Comparison of ENCODE assay signal across 14 cellular contexts in the genomic region with DNA sequence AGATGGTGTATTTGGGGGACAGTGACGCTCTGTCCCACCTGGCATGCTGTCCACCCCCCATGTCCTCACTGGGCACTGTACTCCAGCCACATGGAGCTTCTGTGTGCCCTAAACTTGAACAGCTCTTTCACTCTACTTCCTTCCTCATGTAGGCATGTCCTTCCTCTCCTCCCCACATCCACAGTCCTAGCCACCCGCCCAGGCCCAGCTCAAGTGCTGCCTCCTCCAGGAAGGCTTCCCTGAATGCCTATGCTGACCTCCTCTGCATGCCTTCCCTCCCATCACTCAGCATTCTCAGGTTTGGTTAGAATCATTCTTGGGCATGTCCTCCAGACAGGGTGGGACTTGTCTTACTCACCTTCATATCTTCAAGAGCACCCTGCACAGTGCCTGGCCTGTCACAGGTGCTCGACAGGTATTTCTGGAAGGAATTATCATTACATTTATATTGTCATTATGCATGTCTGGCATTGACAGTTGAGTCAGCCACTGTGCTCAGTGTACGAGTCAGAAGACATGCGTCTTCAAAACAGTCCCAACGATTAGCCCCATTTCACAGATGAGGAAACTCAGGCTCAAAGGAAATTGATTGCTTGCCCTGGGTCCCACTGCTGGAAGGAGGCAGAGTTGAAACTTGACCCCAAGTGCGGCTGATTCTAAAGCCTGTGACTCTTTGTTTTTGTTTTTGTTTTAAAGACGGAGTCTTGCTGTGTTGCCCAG. TPM values are rescaled to one million over a fixed set of nuclear protein-coding genes. Genes with fewer than 3 reads are reported as not detected.
DNase-seq lines count a peak whose midpoint lies in the region; ATAC-seq and TF ChIP-seq lines count a peak whose summit lies in the region.
"Had no signal": no experiment of that assay in that cellular context is flagged by ENCODE, and none has a peak within 500 bp of the region (broad histone marks: within the 10 kb centered on the region; RNA-seq: fewer than 3 reads in every experiment).

No MANE protein-coding gene starts in this region.

- H3K36me3 ChIP-seq in heart left ventricle = no peaks in the 10 kb centered on the region
- no peaks in the 10 kb centered on the region for H3K36me3 ChIP-seq in body of pancreas (replicated peaks in 1 of 2; ENCODE audit: insufficient read depth in 1 of 2, low read depth in 2 of 2)
- no peaks in the 10 kb centered on the region for H3K36me3 ChIP-seq in upper lobe of left lung
- H3K36me3 ChIP-seq: ovary had no signal

- H3K27ac ChIP-seq in heart left ventricle (peak overlapping the region; percentile 74 to 96 (median 87)), body of pancreas (peak overlapping the region; percentile 95 to 99 (median 96)), layer of hippocampus (ENCODE audit: low read depth, low read length) (peak overlapping the region; percentile 16), upper lobe of left lung (peak overlapping the region; percentile 73 to 85 (median 82))
- H3K27ac ChIP-seq: ovary had no signal

- H3K4me3 ChIP-seq in heart left ventricle (no peak overlapping the region), body of pancreas (no peak overlapping the region), upper lobe of left lung (no peak overlapping the region)
- H3K4me3 ChIP-seq: ovary had no signal

- TF ChIP-seq POLR2A in heart left ventricle (IDR thresholded peaks at IDR 0.05) = no peak
- no peak for TF ChIP-seq POLR2A in body of pancreas (IDR thresholded peaks at IDR 0.05)
- no peak for TF ChIP-seq POLR2A in upper lobe of left lung (IDR thresholded peaks at IDR 0.05)
- TF ChIP-seq POLR2A in erythroblast (IDR thresholded peaks at IDR 0.05; ENCODE audit: low read length) = no peak

- H3K4me1 ChIP-seq in heart left ventricle (peaks cover 0 to 57% (median 28%) of the 10 kb centered on the region in 12 donors), body of pancreas (peaks cover 96% of the 10 kb centered on the region), upper lobe of left lung (peaks cover 0 to 38% (median 29%) of the 10 kb centered on the region in 4 donors)

- ATAC-seq in heart left ventricle = no peak
- ATAC-seq in body of pancreas = no peak
- ATAC-seq in upper lobe of left lung (ENCODE audit: low FRiP score in 2 of 2) = no peak
- ATAC-seq in GM19351 (IDR thresholded peaks at IDR 0.05; ENCODE audit: unreplicated experiment) = no peak

- DNase-seq in heart left ventricle (no peak), cardiac septum (ENCODE audit: low spot score) (no peak), body of pancreas (no peak), upper lobe of left lung (no peak), erythroblast (lab: John Stamatoyannopoulos, UW) (no peak), DMS53 treated with DMSO at 0.1 percent for 48 hours (lab: John Stamatoyannopoulos, UW; ENCODE audit: unreplicated experiment) (no peak)
- DNase-seq: activated T-cell treated with anti-CD3 and anti-CD28 coated beads for 4 hours, head of caudate nucleus, HFFc6, NCI-H1417 treated with DMSO at 0.1 percent for 48 hours, NCI-H748 treated with DMSO at 0.1 percent for 48 hours had no signal

- no peak for TF ChIP-seq EP300 in upper lobe of left lung (IDR thresholded peaks at IDR 0.05)

- H3K27me3 ChIP-seq in heart left ventricle (no peaks in the 10 kb centered on the region), body of pancreas (no peaks in the 10 kb centered on the region), layer of hippocampus (ENCODE audit: control insufficient read depth, insufficient read depth, low read length) (no peaks in the 10 kb centered on the region), upper lobe of left lung (no peaks in the 10 kb centered on the region)
- H3K27me3 ChIP-seq: ovary had no signal

- intact Hi-C loops in heart left ventricle (cut with DNase I) (loop anchor here in 3 of 10 donors (2.0 to 5.0 kb wide), 3 partner anchors 36 to 41 kb away; a partner anchor contains a TSS), cardiac septum (cut with DNase I) (no loop called here), body of pancreas (cut with DNase I) (no loop called here)

- H3K9me3 ChIP-seq in heart left ventricle = no peaks in the 10 kb centered on the region
- H3K9me3 ChIP-seq in body of pancreas = no peaks in the 10 kb centered on the region
- no peaks in the 10 kb centered on the region for H3K9me3 ChIP-seq in upper lobe of left lung
- H3K9me3 ChIP-seq: ovary had no signal

- 87 to 94% (median 92%) methylated on average over 8 of the region's 8 CpGs for WGBS in heart left ventricle, 4 donors
- 45 to 50% methylated on average over 5 to 8 of the region's 8 CpGs for WGBS in body of pancreas, 2 donors
- WGBS in upper lobe of left lung, 2 donors = 88% methylated on average over 8 of the region's 8 CpGs

- TF ChIP-seq CTCF in heart left ventricle (IDR thresholded peaks at IDR 0.05) (no peak), body of pancreas (IDR thresholded peaks at IDR 0.05) (no peak), upper lobe of left lung (IDR thresholded peaks at IDR 0.05) (no peak)

RNA-seq across cellular contexts. Expression of a gene that starts 42.1 kb away (rescaled TPM):
- total RNA-seq in heart left ventricle (100 to 1,000 TPM in 4 of 9 donors, 10 to 100 TPM in 5; 38.3 to 136 (median 88.7) TPM), cardiac septum (71.1 TPM), body of pancreas (10 to 100 TPM; 36.8 to 46.1 TPM), upper lobe of left lung (10 to 100 TPM; 16.0 to 98.5 (median 53.5) TPM)
- 10 to 100 TPM; 22.2 to 34.2 TPM for polyA plus RNA-seq in heart left ventricle

Comparison
In these comparisons a context has a peak if more than half of its experiments do, and no peak if none do; other contexts are left out.
1. H3K27ac ChIP-seq: peak in every context shown above with its lines; median percentile 96 in body of pancreas; 87 in heart left ventricle; 82 in upper lobe of left lung; 16 in layer of hippocampus.